In genomic region chr3:46674031-46674592, GRCh38 we compare ENCODE assay signal across 2 cellular contexts.
TF ChIP-seq lines count a peak whose summit lies in the region.

No MANE protein-coding gene starts in this region.

TF ChIP-seq in H1, 55 proteins besides CTCF, POLR2A, EP300 and RAD21:
- TF ChIP-seq CREB1 (IDR thresholded peaks at IDR 0.05) (no peak), TBP (IDR thresholded peaks at IDR 0.05; ENCODE audit: low read depth, low read length) (no peak), KDM1A (IDR thresholded peaks at IDR 0.05; ENCODE audit: borderline replicate concordance, low read length) (peak; percentile 86; the same call in 1 of the 2 replicates), USF2 (IDR thresholded peaks at IDR 0.05; ENCODE audit: low read length) (no peak), GABPA (IDR thresholded peaks at IDR 0.05; ENCODE audit: borderline replicate concordance, insufficient read depth, low read length) (no peak), POLR2AphosphoS5 (IDR thresholded peaks at IDR 0.05; ENCODE audit: low read depth, low read length) (no peak)

TF ChIP-seq in GM12891, 5 proteins besides CTCF, POLR2A, EP300 and RAD21:
- no peak for TF ChIP-seq POU2F2 (IDR thresholded peaks at IDR 0.05; ENCODE audit: low read depth, low read length)
- TF ChIP-seq TAF1 (IDR thresholded peaks at IDR 0.05; ENCODE audit: low read depth, low read length): no peak
- no peak for TF ChIP-seq POLR2AphosphoS5 (IDR thresholded peaks at IDR 0.05; ENCODE audit: low read depth, low read length)
- no peak for TF ChIP-seq PAX5 (IDR thresholded peaks at IDR 0.05; ENCODE audit: insufficient read depth, low read length, severe bottlenecking)
- TF ChIP-seq SPI1 (IDR thresholded peaks at IDR 0.05; ENCODE audit: low read depth, low read length): no peak
